Comparison of ENCODE assay signal across 24 cellular contexts in the genomic region with DNA sequence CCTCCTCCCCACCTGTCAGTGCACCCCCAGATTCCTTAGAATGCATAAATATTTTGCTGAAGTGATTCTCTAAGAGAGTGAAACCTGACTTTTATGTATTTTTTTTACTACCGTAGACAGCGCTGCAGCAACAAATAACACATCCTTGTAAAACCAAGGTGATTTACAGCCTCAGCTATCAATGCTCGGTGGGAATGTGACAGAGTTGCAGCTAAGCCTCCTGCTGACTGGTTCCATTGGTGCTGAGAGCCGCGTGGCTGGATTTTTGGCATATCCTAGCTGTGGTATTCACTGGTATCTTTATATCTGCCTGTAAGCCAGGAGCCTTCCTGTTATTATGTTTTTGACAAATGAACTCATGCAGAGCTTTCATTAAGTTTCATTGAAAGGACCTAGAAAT. TPM values are rescaled to one million over a fixed set of nuclear protein-coding genes. Genes with fewer than 3 reads are reported as not detected.
"Had no signal": no experiment of that assay in that cellular context is flagged by ENCODE, and none has a peak within 500 bp of the region (broad histone marks: within the 10 kb centered on the region; RNA-seq: fewer than 3 reads in every experiment).

No MANE protein-coding gene starts in this region.

- H3K9me3 ChIP-seq: adrenal gland, lower lobe of right lung, testis, vagina had no signal

- H3K27ac Mint-ChIP-seq: activated CD8-positive, alpha-beta T cell treated with anti-CD3 and anti-CD28 coated beads, Interleukin-2, amount 10 ng/mL, durations not matched to agents 7 days and 5 days; activated naive CD8-positive, alpha-beta T cell; activated T-helper 17 cell treated with anti-CD3 and anti-CD28 coated beads, Interleukin-2, amount 50 U/mL, for 72 hours; endodermal cell; progenitor cell of endocrine pancreas; stimulated activated naive B cell treated with anti-CD40 and anti-IgM and Interleukin-4, amounts not matched to agents 10 μg/mL and 1 μg/mL and 100 μg/mL, for 72 hours; type B pancreatic cell had no signal

- H3K27me3 ChIP-seq: adrenal gland, testis, vagina had no signal

- H3K4me1 ChIP-seq: testis had no signal

- FAIRE-seq: astrocyte, kidney had no signal

- H3K36me3 ChIP-seq: adrenal gland, lower lobe of right lung, vagina had no signal

- H3K4me3 ChIP-seq: adrenal gland, coronary artery, lower lobe of right lung, testis, vagina had no signal

- DNase-seq: activated CD4-positive, alpha-beta T cell treated with anti-CD3 and anti-CD28 coated beads for 1 hour; activated CD4-positive, alpha-beta T cell treated with anti-CD3 and anti-CD28 coated beads, Interleukin-2, amount 50 U/mL, for 1 hour; activated CD8-positive, alpha-beta T cell treated with anti-CD3 and anti-CD28 coated beads, Interleukin-2, amount 10 ng/mL, durations not matched to agents 7 days and 5 days; activated naive CD4-positive, alpha-beta T cell; activated T-cell treated with anti-CD3 and anti-CD28 coated beads, Interleukin-2, amount 50 U/mL, for 1 hour; adrenal gland; endodermal cell; kidney; lower lobe of right lung; naive thymus-derived CD4-positive, alpha-beta T cell; stimulated activated CD4-positive, alpha-beta T cell treated with anti-CD3 and anti-CD28 coated beads, Interleukin-2, amount 100 ng/mL, for 48 hours; stimulated activated CD8-positive, alpha-beta memory T cell treated with anti-CD3 and anti-CD28 coated beads, Interleukin-4, amount 100 ng/mL, for 48 hours; stimulated activated naive B cell treated with anti-CD40 and anti-IgM and Interleukin-4, amounts not matched to agents 10 μg/mL and 1 μg/mL and 100 μg/mL, for 72 hours; T-helper 2 cell; testis had no signal

- H3K27ac ChIP-seq: adrenal gland, coronary artery, epithelial cell of prostate, lower lobe of right lung, testis, vagina had no signal

- H3K4me3 Mint-ChIP-seq: activated CD8-positive, alpha-beta T cell treated with anti-CD3 and anti-CD28 coated beads, Interleukin-2, amount 10 ng/mL, durations not matched to agents 7 days and 5 days; activated naive CD8-positive, alpha-beta T cell; activated T-helper 17 cell treated with anti-CD3 and anti-CD28 coated beads, Interleukin-2, amount 50 U/mL, for 72 hours; endodermal cell; naive thymus-derived CD4-positive, alpha-beta T cell; stimulated activated naive B cell treated with anti-CD40 and anti-IgM and Interleukin-4, amounts not matched to agents 10 μg/mL and 1 μg/mL and 100 μg/mL, for 72 hours; type B pancreatic cell had no signal

- H3K9me3 Mint-ChIP-seq: activated T-helper 17 cell treated with anti-CD3 and anti-CD28 coated beads, Interleukin-2, amount 50 U/mL, for 72 hours; endodermal cell; naive thymus-derived CD4-positive, alpha-beta T cell; stimulated activated naive B cell treated with anti-CD40 and anti-IgM and Interleukin-4, amounts not matched to agents 10 μg/mL and 1 μg/mL and 100 μg/mL, for 72 hours; type B pancreatic cell had no signal

- H3K4me1 Mint-ChIP-seq: activated T-helper 17 cell treated with anti-CD3 and anti-CD28 coated beads, Interleukin-2, amount 50 U/mL, for 72 hours; naive thymus-derived CD4-positive, alpha-beta T cell; stimulated activated naive B cell treated with anti-CD40 and anti-IgM and Interleukin-4, amounts not matched to agents 10 μg/mL and 1 μg/mL and 100 μg/mL, for 72 hours had no signal

- ATAC-seq: activated CD8-positive, alpha-beta T cell treated with anti-CD3 and anti-CD28 coated beads, Interleukin-2, amount 10 ng/mL, durations not matched to agents 7 days and 5 days; activated T-helper 17 cell treated with anti-CD3 and anti-CD28 coated beads, Interleukin-2, amount 50 U/mL, for 72 hours; left lobe of liver; lower lobe of right lung; naive thymus-derived CD4-positive, alpha-beta T cell; stimulated activated naive B cell treated with anti-CD40 and anti-IgM and Interleukin-4, amounts not matched to agents 10 μg/mL and 1 μg/mL and 100 μg/mL, for 72 hours had no signal

- H3K36me3 Mint-ChIP-seq: activated naive CD8-positive, alpha-beta T cell; naive thymus-derived CD4-positive, alpha-beta T cell; stimulated activated naive B cell treated with anti-CD40 and anti-IgM and Interleukin-4, amounts not matched to agents 10 μg/mL and 1 μg/mL and 100 μg/mL, for 72 hours; type B pancreatic cell had no signal

RNA-seq across cellular contexts. Expression of gene FGD5, which starts 11.0 kb away (rescaled TPM):
- polyA plus RNA-seq: naive thymus-derived CD4-positive, alpha-beta T cell had no signal
